1 cellular context compared by ENCODE assay signal in the genomic region with DNA sequence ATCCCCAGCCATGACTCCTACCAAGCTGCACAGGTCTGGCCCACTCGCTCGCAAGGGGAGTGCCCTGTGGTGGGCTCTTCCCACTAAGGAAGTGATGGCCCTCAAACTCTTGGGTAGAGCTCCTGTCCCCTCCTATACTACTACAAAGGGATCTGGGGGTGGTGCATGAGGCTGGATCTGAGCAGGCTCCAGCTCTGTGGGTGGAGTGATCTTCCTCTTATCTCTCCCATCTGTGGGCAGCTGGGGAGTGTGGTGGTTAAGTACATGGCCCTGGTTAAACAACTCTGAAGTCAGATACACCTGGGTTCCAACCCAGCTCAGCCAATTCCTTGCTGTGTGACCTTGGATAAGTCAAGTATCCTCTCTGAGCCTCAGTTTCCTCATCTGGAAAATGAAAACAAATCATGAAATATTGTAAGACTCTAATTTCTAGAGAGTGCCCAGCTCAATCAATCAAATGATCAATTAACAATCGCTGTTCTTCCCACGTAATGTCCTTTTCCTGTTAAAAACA.
TF ChIP-seq lines count a peak whose summit lies in the region.

No MANE protein-coding gene starts in this region.

TF ChIP-seq in HEK293, 187 proteins besides CTCF, POLR2A, EP300 and RAD21 (continued from another document):
- TF ChIP-seq, protein P1, sequence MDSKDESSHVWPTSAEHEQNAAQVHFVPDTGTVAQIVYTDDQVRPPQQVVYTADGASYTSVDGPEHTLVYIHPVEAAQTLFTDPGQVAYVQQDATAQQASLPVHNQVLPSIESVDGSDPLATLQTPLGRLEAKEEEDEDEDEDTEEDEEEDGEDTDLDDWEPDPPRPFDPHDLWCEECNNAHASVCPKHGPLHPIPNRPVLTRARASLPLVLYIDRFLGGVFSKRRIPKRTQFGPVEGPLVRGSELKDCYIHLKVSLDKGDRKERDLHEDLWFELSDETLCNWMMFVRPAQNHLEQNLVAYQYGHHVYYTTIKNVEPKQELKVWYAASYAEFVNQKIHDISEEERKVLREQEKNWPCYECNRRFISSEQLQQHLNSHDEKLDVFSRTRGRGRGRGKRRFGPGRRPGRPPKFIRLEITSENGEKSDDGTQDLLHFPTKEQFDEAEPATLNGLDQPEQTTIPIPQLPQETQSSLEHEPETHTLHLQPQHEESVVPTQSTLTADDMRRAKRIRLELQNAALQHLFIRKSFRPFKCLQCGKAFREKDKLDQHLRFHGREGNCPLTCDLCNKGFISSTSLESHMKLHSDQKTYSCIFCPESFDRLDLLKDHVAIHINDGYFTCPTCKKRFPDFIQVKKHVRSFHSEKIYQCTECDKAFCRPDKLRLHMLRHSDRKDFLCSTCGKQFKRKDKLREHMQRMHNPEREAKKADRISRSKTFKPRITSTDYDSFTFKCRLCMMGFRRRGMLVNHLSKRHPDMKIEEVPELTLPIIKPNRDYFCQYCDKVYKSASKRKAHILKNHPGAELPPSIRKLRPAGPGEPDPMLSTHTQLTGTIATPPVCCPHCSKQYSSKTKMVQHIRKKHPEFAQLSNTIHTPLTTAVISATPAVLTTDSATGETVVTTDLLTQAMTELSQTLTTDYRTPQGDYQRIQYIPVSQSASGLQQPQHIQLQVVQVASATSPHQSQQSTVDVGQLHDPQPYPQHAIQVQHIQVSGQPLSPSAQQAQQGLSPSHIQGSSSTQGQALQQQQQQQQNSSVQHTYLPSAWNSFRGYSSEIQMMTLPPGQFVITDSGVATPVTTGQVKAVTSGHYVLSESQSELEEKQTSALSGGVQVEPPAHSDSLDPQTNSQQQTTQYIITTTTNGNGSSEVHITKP (tag by site-specific recombination; IDR thresholded peaks at IDR 0.05) = peak; percentile 25; the same call in 1 of the 2 replicates
- no peak for TF ChIP-seq ZXDB (tag by site-specific recombination; IDR thresholded peaks at IDR 0.05)
- TF ChIP-seq, protein P2, sequence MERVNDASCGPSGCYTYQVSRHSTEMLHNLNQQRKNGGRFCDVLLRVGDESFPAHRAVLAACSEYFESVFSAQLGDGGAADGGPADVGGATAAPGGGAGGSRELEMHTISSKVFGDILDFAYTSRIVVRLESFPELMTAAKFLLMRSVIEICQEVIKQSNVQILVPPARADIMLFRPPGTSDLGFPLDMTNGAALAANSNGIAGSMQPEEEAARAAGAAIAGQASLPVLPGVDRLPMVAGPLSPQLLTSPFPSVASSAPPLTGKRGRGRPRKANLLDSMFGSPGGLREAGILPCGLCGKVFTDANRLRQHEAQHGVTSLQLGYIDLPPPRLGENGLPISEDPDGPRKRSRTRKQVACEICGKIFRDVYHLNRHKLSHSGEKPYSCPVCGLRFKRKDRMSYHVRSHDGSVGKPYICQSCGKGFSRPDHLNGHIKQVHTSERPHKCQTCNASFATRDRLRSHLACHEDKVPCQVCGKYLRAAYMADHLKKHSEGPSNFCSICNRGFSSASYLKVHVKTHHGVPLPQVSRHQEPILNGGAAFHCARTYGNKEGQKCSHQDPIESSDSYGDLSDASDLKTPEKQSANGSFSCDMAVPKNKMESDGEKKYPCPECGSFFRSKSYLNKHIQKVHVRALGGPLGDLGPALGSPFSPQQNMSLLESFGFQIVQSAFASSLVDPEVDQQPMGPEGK (tag by site-specific recombination; IDR thresholded peaks at IDR 0.05) = no peak
- TF ChIP-seq EGR2 (tag by site-specific recombination; IDR thresholded peaks at IDR 0.05; ENCODE audit: low read depth) = peak; percentile 94
- peak; percentile 94 for TF ChIP-seq ZFHX2 (tag by site-specific recombination; conservative IDR thresholded peaks at IDR 0.05)
- TF ChIP-seq, protein P3, sequence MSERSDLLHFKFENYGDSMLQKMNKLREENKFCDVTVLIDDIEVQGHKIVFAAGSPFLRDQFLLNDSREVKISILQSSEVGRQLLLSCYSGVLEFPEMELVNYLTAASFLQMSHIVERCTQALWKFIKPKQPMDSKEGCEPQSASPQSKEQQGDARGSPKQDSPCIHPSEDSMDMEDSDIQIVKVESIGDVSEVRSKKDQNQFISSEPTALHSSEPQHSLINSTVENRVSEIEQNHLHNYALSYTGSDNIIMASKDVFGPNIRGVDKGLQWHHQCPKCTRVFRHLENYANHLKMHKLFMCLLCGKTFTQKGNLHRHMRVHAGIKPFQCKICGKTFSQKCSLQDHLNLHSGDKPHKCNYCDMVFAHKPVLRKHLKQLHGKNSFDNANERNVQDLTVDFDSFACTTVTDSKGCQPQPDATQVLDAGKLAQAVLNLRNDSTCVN (tag by site-specific recombination; optimal IDR thresholded peaks at IDR 0.05) = no peak
- no peak for TF ChIP-seq KLF7 (tag by site-specific recombination; IDR thresholded peaks at IDR 0.05; ENCODE audit: borderline replicate concordance)
- TF ChIP-seq ZNF596 (tag by site-specific recombination; IDR thresholded peaks at IDR 0.05) = no peak
- TF ChIP-seq SP2 (tag by site-specific recombination; IDR thresholded peaks at IDR 0.05) = peak; percentile 29; the same call in 1 of the 2 replicates
TF ChIP-seq in HEK293: peak in this region for 4.
